In the genomic region with DNA sequence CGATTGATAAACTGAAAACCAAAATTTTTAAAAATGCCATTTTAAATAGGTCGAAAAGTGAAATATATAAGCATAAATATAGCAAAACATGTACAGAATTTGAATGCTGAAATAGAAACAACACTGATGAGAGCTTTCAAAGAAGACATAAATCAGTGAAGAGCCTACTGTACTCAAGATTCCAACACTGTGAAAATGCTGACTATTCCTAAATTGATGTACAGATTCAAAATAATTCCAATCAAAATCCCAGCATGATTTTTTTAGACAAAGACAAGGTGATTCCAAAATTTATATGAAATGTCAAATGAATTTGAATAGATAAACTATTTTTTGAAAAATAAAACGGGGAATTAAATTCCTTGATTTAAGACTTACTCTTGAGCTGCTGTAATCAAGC, we compare ENCODE assay signal across 34 cellular contexts.
DNase-seq lines count a peak whose midpoint lies in the region; ATAC-seq, FAIRE-seq and TF ChIP-seq lines count a peak whose summit lies in the region.
"Had no signal": no experiment of that assay in that cellular context is flagged by ENCODE, and none has a peak within 500 bp of the region (broad histone marks: within the 10 kb centered on the region; RNA-seq: fewer than 3 reads in every experiment).

No MANE protein-coding gene starts in this region.

- no peak overlapping the region for H3K18ac ChIP-seq in IMR-90 (ENCODE audit: low read depth, low read length)

- H3K4me3 ChIP-seq in HepG2 (replicated peaks in 1 of 3; ENCODE audit: insufficient read depth in 1 of 3, low read depth in 2 of 3, low read length in 3 of 3) (no peak overlapping the region), right lobe of liver (no peak overlapping the region), A549 (no peak overlapping the region), IMR-90 (ENCODE audit: insufficient read depth, low read depth, low read length) (no peak overlapping the region), K562 (no peak overlapping the region), dorsolateral prefrontal cortex (no peak overlapping the region)
- H3K4me3 ChIP-seq: BLaER1; BLaER1 treated with 17β-estradiol and CSF1 and Interleukin-3, amounts not matched to agents 10 nM and 100 nM had no signal

- FAIRE-seq in HepG2 (lab: Jason Lieb, UNC), result no peak
- FAIRE-seq in A549 (lab: Jason Lieb, UNC), result no peak
- no peak for FAIRE-seq in K562 (lab: Jason Lieb, UNC)
- FAIRE-seq: A204.1, D721Med had no signal

- in situ Hi-C loops in HepG2 (cut with HindIII; ENCODE audit: extremely low pct_ligation_motif_present, low pct_unique_long_range_greater_than_20kb) (no loop called here), IMR-90 (cut with MboI; ENCODE audit: low sequenced_read_pairs) (no loop called here), K562 (cut with MboI) (no loop called here)

- 2% methylated on average over 3 of the region's 3 CpGs for WGBS in HepG2 (ENCODE audit: low lambda C conversion rate)
- WGBS in right lobe of liver (ENCODE audit: insufficient coverage, low coverage, low lambda C conversion rate, missing lambda C conversion rate), result 42% methylated on average over 3 of the region's 3 CpGs
- WGBS in A549 (ENCODE audit: missing lambda C conversion rate), result 33% methylated on average over 3 of the region's 3 CpGs
- no CpG with 5 or more reads among the region's 3 CpGs for WGBS in IMR-90 (ENCODE audit: extremely low coverage in 2 of 2, insufficient read length in 1 of 2), 2 experiments
- WGBS in K562 (ENCODE audit: insufficient coverage, low coverage, missing lambda C conversion rate), result 82% methylated on average over 3 of the region's 3 CpGs

- no peak overlapping the region for H2BK15ac ChIP-seq in IMR-90 (ENCODE audit: low read depth, low read length)

- no peaks in the 10 kb centered on the region for H3K9me1 ChIP-seq in IMR-90 (ENCODE audit: insufficient read depth, low read length)
- H3K9me1 ChIP-seq in K562 (ENCODE audit: control insufficient read depth, insufficient read depth, low read length), result no peaks in the 10 kb centered on the region

- no peaks in the 10 kb centered on the region for H3K79me1 ChIP-seq in IMR-90 (ENCODE audit: low read depth in 1 of 2, low read length in 2 of 2)

- BruUV-seq in HepG2 (replicated peaks; lab: Mats Ljungman, UMichigan), result no TSS peak
- BruUV-seq in IMR-90 (replicated peaks; lab: Mats Ljungman, UMichigan), result no TSS peak
- BruUV-seq in K562 (replicated peaks; lab: Mats Ljungman, UMichigan), result no TSS peak

- no peak for ATAC-seq in HepG2
- ATAC-seq in right lobe of liver, result no peak
- no peak for ATAC-seq in A549
- no peak for ATAC-seq in IMR-90 (ENCODE audit: low read depth)
- ATAC-seq in K562, result no peak
- ATAC-seq in HG03442 (IDR thresholded peaks at IDR 0.05; ENCODE audit: unreplicated experiment), result no peak
- ATAC-seq: CD8-positive, alpha-beta T cell had no signal

- no peak for TF ChIP-seq POLR2A in HepG2 (IDR thresholded peaks at IDR 0.05; ENCODE audit: insufficient read depth in 1 of 2, low read depth in 2 of 2, low read length in 2 of 2)
- no peak for TF ChIP-seq POLR2A in right lobe of liver (IDR thresholded peaks at IDR 0.05)
- no peak for TF ChIP-seq POLR2A in A549 (IDR thresholded peaks at IDR 0.05; ENCODE audit: low read length)
- no peak for TF ChIP-seq POLR2A in IMR-90 (IDR thresholded peaks at IDR 0.05; ENCODE audit: low read depth, low read length)
- no peak for TF ChIP-seq POLR2A in K562 (conservative IDR thresholded peaks at IDR 0.05)

- no peak overlapping the region for H2BK120ac ChIP-seq in IMR-90 (ENCODE audit: low read depth, low read length)

- DNase-seq in HepG2 (ENCODE audit: low spot score) (no peak), right lobe of liver (no peak), A549 (ENCODE audit: low read depth in 1 of 2, low spot score in 1 of 2) (no peak), IMR-90 (no peak), K562 (ENCODE audit: extremely low read depth in 1 of 4, low spot score in 3 of 4) (no peak), dorsolateral prefrontal cortex (no peak)
- DNase-seq in effector CD4-positive, alpha-beta T cell, result no peak
- DNase-seq: 8988T; ACHN; AML-193; BE2C; C1 segment of cervical spinal cord; Caco-2; Calu3; CD4-positive, alpha-beta memory T cell; CD4-positive, alpha-beta T cell; CD4-positive, CD25-positive, alpha-beta regulatory T cell; CD8-positive, alpha-beta memory T cell; CD8-positive, alpha-beta T cell; COR-L47; DMS 273 treated with DMSO at 0.1 percent for 48 hours; DMS153; DMS53; DMS79; DMS79 treated with DMSO at 0.1 percent for 48 hours; DND-41; EL had no signal

- TF ChIP-seq RAD21 in HepG2 (CRISPR knock-in tag; IDR thresholded peaks at IDR 0.05) (no peak), A549 (conservative IDR thresholded peaks at IDR 0.05 in 1 of 2, IDR thresholded peaks at IDR 0.05 in 1 of 2) (no peak), IMR-90 (IDR thresholded peaks at IDR 0.05; ENCODE audit: low read length) (no peak), K562 (CRISPR knock-in tag; conservative IDR thresholded peaks at IDR 0.05 in 1 of 2, IDR thresholded peaks at IDR 0.05 in 1 of 2) (no peak)

- dilution Hi-C loops in IMR-90 (cut with HindIII; ENCODE audit: low sequenced_read_pairs, unreplicated experiment), result no loop called here

- no peak overlapping the region for H2AK5ac ChIP-seq in IMR-90 (ENCODE audit: low read depth, low read length)

- 0 out of 5 replicates have a peak, but pooled peaks cover 0 to 1% of the 10 kb centered on the region in 2 experiments for H3K27me3 ChIP-seq in HepG2 (ENCODE audit: control insufficient read depth in 1 of 2, insufficient read depth in 2 of 2, low read length in 2 of 2)
- no peaks in the 10 kb centered on the region for H3K27me3 ChIP-seq in right lobe of liver
- no peaks in the 10 kb centered on the region for H3K27me3 ChIP-seq in IMR-90 (ENCODE audit: control insufficient read depth, insufficient read depth, low read length)
- H3K27me3 ChIP-seq in K562 (ENCODE audit: control insufficient read depth in 2 of 2, insufficient read depth in 2 of 2, low read length in 2 of 2), result no peaks in the 10 kb centered on the region
- H3K27me3 ChIP-seq in dorsolateral prefrontal cortex, result no peaks in the 10 kb centered on the region
- H3K27me3 ChIP-seq: BE2C; BLaER1; BLaER1 treated with 17β-estradiol and CSF1 and Interleukin-3, amounts not matched to agents 10 nM and 100 nM had no signal

- CTCF ChIA-PET in HepG2 (lab: Yijun Ruan, JAX; ENCODE audit: low intra/inter-chr PET ratio, low total read pairs) (no interaction called here), A549 (lab: Yijun Ruan, JAX) (no interaction called here), IMR-90 (lab: Yijun Ruan, JAX) (no interaction called here), K562 (lab: Yijun Ruan, JAX; ENCODE audit: low intra/inter-chr PET ratio) (no interaction called here)

- no peak overlapping the region for H2BK5ac ChIP-seq in IMR-90 (ENCODE audit: low read depth, low read length, poor library complexity, severe bottlenecking)

- H3K23ac ChIP-seq in IMR-90 (ENCODE audit: low read depth, low read length), result no peak overlapping the region

- no peak overlapping the region for H2AK9ac ChIP-seq in IMR-90 (replicated peaks; ENCODE audit: low read depth, low read length, poor library complexity)

- H3K9me3 ChIP-seq in HepG2 (ENCODE audit: low read length), result no peaks in the 10 kb centered on the region
- no peaks in the 10 kb centered on the region for H3K9me3 ChIP-seq in right lobe of liver
- no peaks in the 10 kb centered on the region for H3K9me3 ChIP-seq in A549
- peaks cover 11% of the 10 kb centered on the region for H3K9me3 ChIP-seq in IMR-90 (ENCODE audit: control insufficient read depth, insufficient read depth, low read length)
- H3K9me3 ChIP-seq in K562 (replicated peaks; ENCODE audit: control insufficient read depth, insufficient read depth, low read depth, low read length), result no peaks in the 10 kb centered on the region
- H3K9me3 ChIP-seq: Caco-2 had no signal

- POLR2A ChIA-PET in HepG2 (lab: Yijun Ruan, JAX) (no interaction called here), A549 (lab: Yijun Ruan, JAX) (no interaction called here), IMR-90 (lab: Charles Lee; ENCODE audit: unreplicated experiment) (no interaction called here), K562 (lab: Yijun Ruan, JAX) (interaction anchor here (0.7 kb wide), 1 partner anchor 13 kb away, joined by 3 read pairs; no protein-coding TSS in a partner anchor)

- H4K8ac ChIP-seq in IMR-90 (ENCODE audit: low read depth in 2 of 2, low read length in 2 of 2), result no peak overlapping the region

- TF ChIP-seq CTCF in HepG2 (CRISPR knock-in tag; IDR thresholded peaks at IDR 0.05) (no peak), right lobe of liver (IDR thresholded peaks at IDR 0.05) (no peak), A549 (IDR thresholded peaks at IDR 0.05) (no peak), IMR-90 (conservative IDR thresholded peaks at IDR 0.05; ENCODE audit: low read depth, low read length) (no peak), K562 (IDR thresholded peaks at IDR 0.05 in 2 of 3, conservative IDR thresholded peaks at IDR 0.05 in 1 of 3; ENCODE audit: insufficient read depth in 2 of 3, low read depth in 1 of 3, low read length in 3 of 3) (no peak), dorsolateral prefrontal cortex (IDR thresholded peaks at IDR 0.05 in 54 of 56, conservative IDR thresholded peaks at IDR 0.05 in 2 of 56; ENCODE audit: low read depth in 1 of 56, partially characterized antibody in 56 of 56) (no peak)

- H3K4ac ChIP-seq in IMR-90 (ENCODE audit: low read depth, low read length), result no peak overlapping the region

- H2AFZ ChIP-seq in HepG2 (ENCODE audit: low read length) (no peak overlapping the region), IMR-90 (replicated peaks; ENCODE audit: low read length, poor library complexity) (no peak overlapping the region), K562 (ENCODE audit: low read depth, low read length) (no peak overlapping the region)

- H3K56ac ChIP-seq in IMR-90 (ENCODE audit: extremely low read depth, insufficient read depth, low read length), result no peak overlapping the region

- H3K27ac ChIP-seq in HepG2 (ENCODE audit: extremely low read length, insufficient read depth, low read length), result no peak overlapping the region
- H3K27ac ChIP-seq in right lobe of liver, result no peak overlapping the region
- no peak overlapping the region for H3K27ac ChIP-seq in A549
- no peak overlapping the region for H3K27ac ChIP-seq in IMR-90 (ENCODE audit: insufficient read depth, low read length)
- no peak overlapping the region for H3K27ac ChIP-seq in K562 (ENCODE audit: extremely low read depth, low read depth, low read length)
- H3K27ac ChIP-seq in dorsolateral prefrontal cortex, result no peak overlapping the region
- H3K27ac ChIP-seq: 22Rv1; BLaER1; BLaER1 treated with 17β-estradiol and CSF1 and Interleukin-3, amounts not matched to agents 10 nM and 100 nM; C4-2B had no signal

- H4K91ac ChIP-seq in IMR-90 (ENCODE audit: insufficient read depth, low read depth, low read length), result no peak overlapping the region

- H3K36me3 ChIP-seq in HepG2 (replicated peaks in 1 of 2; ENCODE audit: control insufficient read depth in 1 of 2, insufficient read depth in 2 of 2, low read length in 2 of 2), result no peaks in the 10 kb centered on the region
- no peaks in the 10 kb centered on the region for H3K36me3 ChIP-seq in right lobe of liver
- no peaks in the 10 kb centered on the region for H3K36me3 ChIP-seq in IMR-90 (ENCODE audit: control insufficient read depth, insufficient read depth, low read length)
- no peaks in the 10 kb centered on the region for H3K36me3 ChIP-seq in K562 (ENCODE audit: control insufficient read depth, insufficient read depth, low read length)
- H3K36me3 ChIP-seq: BE2C; BLaER1; BLaER1 treated with 17β-estradiol and CSF1 and Interleukin-3, amounts not matched to agents 10 nM and 100 nM had no signal

- H3K9ac ChIP-seq in HepG2 (ENCODE audit: insufficient read depth, low read depth, low read length) (no peak overlapping the region), IMR-90 (ENCODE audit: low read depth, low read length) (no peak overlapping the region), K562 (ENCODE audit: insufficient read depth in 1 of 2, low read depth in 2 of 2, low read length in 2 of 2) (no peak overlapping the region)
- H3K9ac ChIP-seq: BLaER1; BLaER1 treated with 17β-estradiol and CSF1 and Interleukin-3, amounts not matched to agents 10 nM and 100 nM had no signal

- H3K4me1 ChIP-seq in HepG2 (ENCODE audit: insufficient read depth, low read length) (no peaks in the 10 kb centered on the region), right lobe of liver (no peaks in the 10 kb centered on the region), A549 (no peaks in the 10 kb centered on the region), IMR-90 (ENCODE audit: control insufficient read depth, insufficient read depth, low read length) (no peaks in the 10 kb centered on the region), K562 (replicated peaks in 1 of 2; ENCODE audit: control insufficient read depth in 2 of 2, insufficient read depth in 2 of 2, low read length in 2 of 2) (no peaks in the 10 kb centered on the region; a peak in 2 of 5 replicates)
- H3K4me1 ChIP-seq: BE2C; BLaER1; BLaER1 treated with 17β-estradiol and CSF1 and Interleukin-3, amounts not matched to agents 10 nM and 100 nM; Caco-2 had no signal

- no peaks in the 10 kb centered on the region for H3K79me2 ChIP-seq in HepG2 (ENCODE audit: insufficient read depth, low read length)
- no peaks in the 10 kb centered on the region for H3K79me2 ChIP-seq in K562 (ENCODE audit: control insufficient read depth, insufficient read depth, low read length)

- H3K4me2 ChIP-seq in HepG2 (ENCODE audit: low read depth, low read length) (no peak overlapping the region), A549 (no peak overlapping the region), IMR-90 (ENCODE audit: low read depth, low read length) (no peak overlapping the region), K562 (ENCODE audit: insufficient read depth, low read length) (no peak overlapping the region)
- H3K4me2 ChIP-seq: BLaER1; BLaER1 treated with 17β-estradiol and CSF1 and Interleukin-3, amounts not matched to agents 10 nM and 100 nM had no signal

- no peak overlapping the region for H3K14ac ChIP-seq in IMR-90 (replicated peaks; ENCODE audit: low read depth, low read length)

- H4K5ac ChIP-seq in IMR-90 (ENCODE audit: low read depth, low read length), result no peak overlapping the region

- H4K20me1 ChIP-seq in HepG2 (ENCODE audit: insufficient read depth, low read length) (no peaks in the 10 kb centered on the region), IMR-90 (ENCODE audit: insufficient read depth, low read length) (no peaks in the 10 kb centered on the region), K562 (replicated peaks; ENCODE audit: control insufficient read depth, insufficient read depth, low read length) (no peaks in the 10 kb centered on the region)
- H4K20me1 ChIP-seq: BLaER1; BLaER1 treated with 17β-estradiol and CSF1 and Interleukin-3, amounts not matched to agents 10 nM and 100 nM had no signal

- no peak for TF ChIP-seq EP300 in HepG2 (IDR thresholded peaks at IDR 0.05; ENCODE audit: low read depth in 2 of 2, low read length in 2 of 2)
- TF ChIP-seq EP300 in HepG2 (CRISPR knock-in tag; IDR thresholded peaks at IDR 0.05; ENCODE audit: borderline replicate concordance), result no peak
- no peak for TF ChIP-seq EP300 in A549 (IDR thresholded peaks at IDR 0.05)
- TF ChIP-seq EP300 in K562 (IDR thresholded peaks at IDR 0.05; ENCODE audit: low read length), result no peak

- H2BK20ac ChIP-seq in IMR-90 (ENCODE audit: low read depth, low read length), result no peak overlapping the region

- intact Hi-C loops in HepG2 (cut with micrococcal nuclease; ENCODE audit: unreplicated experiment), result no loop called here
- intact Hi-C loops in right lobe of liver (cut with DNase I), result no loop called here
- intact Hi-C loops in IMR-90 (cut with micrococcal nuclease), result no loop called here
- intact Hi-C loops in K562 (cut with micrococcal nuclease), result loop anchor here (10.0 kb wide), 1 partner anchor 148 kb away; no protein-coding TSS in a partner anchor
- intact Hi-C loops in dorsolateral prefrontal cortex (cut with DNase I), result no loop called here
